In genomic region chr16:56864910-56865309, GRCh38 we compare ENCODE assay signal across 18 cellular contexts. TPM values are rescaled to one million over a fixed set of nuclear protein-coding genes. Genes with fewer than 3 reads are reported as not detected.
A peak's percentile ranks its signal among the peaks of the same experiment; 100 is the strongest.
DNase-seq lines count a peak whose midpoint lies in the region; ATAC-seq lines count a peak whose summit lies in the region.
"Had no signal": no experiment of that assay in that cellular context is flagged by ENCODE, and none has a peak within 500 bp of the region (broad histone marks: within the 10 kb centered on the region; RNA-seq: fewer than 3 reads in every experiment).

Gene SLC12A3 (plus strand): TSS chr16:56865207. CDS start chr16:56865236, 29 bp downstream.

- no peak for ATAC-seq in stimulated activated memory B cell treated with anti-CD40 and anti-IgM and Interleukin-4, amounts not matched to agents 10 μg/mL and 1 μg/mL and 100 μg/mL, for 72 hours

- H3K27ac Mint-ChIP-seq in activated CD4-positive, alpha-beta T cell treated with anti-CD3 and anti-CD28 coated beads, Interleukin-2, amount 10 ng/mL, durations not matched to agents 7 days and 5 days: peak within 1 kb of the TSS; percentile 55
- H3K27ac Mint-ChIP-seq in stimulated activated memory B cell treated with anti-CD40 and anti-IgM and Interleukin-4, amounts not matched to agents 10 μg/mL and 1 μg/mL and 100 μg/mL, for 72 hours: peak within 1 kb of the TSS; percentile 60
- H3K27ac Mint-ChIP-seq in activated T-cell treated with anti-CD3 and anti-CD28 coated beads, Interleukin-2, amount 50 U/mL, for 24 hours: no peak within 1 kb of the TSS
- H3K27ac Mint-ChIP-seq: HFFc6 had no signal

- H3K4me1 Mint-ChIP-seq in activated CD4-positive, alpha-beta T cell treated with anti-CD3 and anti-CD28 coated beads, Interleukin-2, amount 10 ng/mL, durations not matched to agents 7 days and 5 days: peaks cover 36% of the 10 kb centered on the region
- peaks cover 58% of the 10 kb centered on the region for H3K4me1 Mint-ChIP-seq in stimulated activated memory B cell treated with anti-CD40 and anti-IgM and Interleukin-4, amounts not matched to agents 10 μg/mL and 1 μg/mL and 100 μg/mL, for 72 hours
- peaks cover 17% of the 10 kb centered on the region for H3K4me1 Mint-ChIP-seq in activated T-cell treated with anti-CD3 and anti-CD28 coated beads, Interleukin-2, amount 50 U/mL, for 24 hours (ENCODE audit: low read depth)

- CTCF ChIA-PET in activated CD4-positive, alpha-beta T cell treated with anti-CD3 and anti-CD28 coated beads, Interleukin-2, amount 10 ng/mL, durations not matched to agents 7 days and 5 days (lab: Charles Lee): interaction anchor here (1.2 to 3.2 kb wide), 2 partner anchors 13 to 17 kb away, joined by 3 to 23 read pairs; no protein-coding TSS in a partner anchor

- POLR2A ChIA-PET in activated CD4-positive, alpha-beta T cell treated with anti-CD3 and anti-CD28 coated beads, Interleukin-2, amount 10 ng/mL, durations not matched to agents 7 days and 5 days (lab: Charles Lee): no interaction called here

- no peaks in the 10 kb centered on the region for H3K36me3 Mint-ChIP-seq in activated CD4-positive, alpha-beta T cell treated with anti-CD3 and anti-CD28 coated beads, Interleukin-2, amount 10 ng/mL, durations not matched to agents 7 days and 5 days (ENCODE audit: low read depth)
- H3K36me3 Mint-ChIP-seq in stimulated activated memory B cell treated with anti-CD40 and anti-IgM and Interleukin-4, amounts not matched to agents 10 μg/mL and 1 μg/mL and 100 μg/mL, for 72 hours: no peaks in the 10 kb centered on the region
- no peaks in the 10 kb centered on the region for H3K36me3 Mint-ChIP-seq in activated T-cell treated with anti-CD3 and anti-CD28 coated beads, Interleukin-2, amount 50 U/mL, for 24 hours (ENCODE audit: low read depth)

- H3K9me3 Mint-ChIP-seq in activated CD4-positive, alpha-beta T cell treated with anti-CD3 and anti-CD28 coated beads, Interleukin-2, amount 10 ng/mL, durations not matched to agents 7 days and 5 days: no peaks in the 10 kb centered on the region
- H3K9me3 Mint-ChIP-seq in stimulated activated memory B cell treated with anti-CD40 and anti-IgM and Interleukin-4, amounts not matched to agents 10 μg/mL and 1 μg/mL and 100 μg/mL, for 72 hours: no peaks in the 10 kb centered on the region
- H3K9me3 Mint-ChIP-seq in activated T-cell treated with anti-CD3 and anti-CD28 coated beads, Interleukin-2, amount 50 U/mL, for 24 hours: no peaks in the 10 kb centered on the region
- H3K9me3 Mint-ChIP-seq: HFFc6 had no signal

- no peak for DNase-seq in activated CD4-positive, alpha-beta T cell treated with anti-CD3 and anti-CD28 coated beads, Interleukin-2, amount 10 ng/mL, durations not matched to agents 7 days and 5 days
- DNase-seq in activated CD4-positive, alpha-beta T cell treated with anti-CD3 and anti-CD28 coated beads for 4 hours: no peak
- peak; percentile 11 for DNase-seq in OCI-M1 (lab: John Stamatoyannopoulos, UW)
- DNase-seq in left kidney (ENCODE audit: low read depth, low spot score): peak; percentile 14
- no peak for DNase-seq in activated T-cell treated with anti-CD3 and anti-CD28 coated beads, Interleukin-2, amount 50 U/mL, for 24 hours
- DNase-seq in NOMO-1 treated with dmso at 0.1 percent for 144 hours (lab: John Stamatoyannopoulos, UW; ENCODE audit: unreplicated experiment): no peak
- no peak for DNase-seq in DMS114 treated with DMSO at 0.1 percent for 48 hours (lab: John Stamatoyannopoulos, UW; ENCODE audit: unreplicated experiment)
- DNase-seq: DMS79 treated with DMSO at 0.1 percent for 48 hours, GDM1, GM23248, HFFc6, MM.1S, NCI-H1105, NCI-H1694 treated with DMSO at 0.1 percent for 48 hours, NCI-H446, NCI-H748 treated with DMSO at 0.1 percent for 48 hours, SHP77 treated with DMSO at 0.1 percent for 48 hours had no signal

- no peaks in the 10 kb centered on the region for H3K27me3 Mint-ChIP-seq in activated CD4-positive, alpha-beta T cell treated with anti-CD3 and anti-CD28 coated beads, Interleukin-2, amount 10 ng/mL, durations not matched to agents 7 days and 5 days
- H3K27me3 Mint-ChIP-seq in stimulated activated memory B cell treated with anti-CD40 and anti-IgM and Interleukin-4, amounts not matched to agents 10 μg/mL and 1 μg/mL and 100 μg/mL, for 72 hours: no peaks in the 10 kb centered on the region
- no peaks in the 10 kb centered on the region for H3K27me3 Mint-ChIP-seq in activated T-cell treated with anti-CD3 and anti-CD28 coated beads, Interleukin-2, amount 50 U/mL, for 24 hours

- no peak within 1 kb of the TSS for H3K4me3 Mint-ChIP-seq in activated CD4-positive, alpha-beta T cell treated with anti-CD3 and anti-CD28 coated beads, Interleukin-2, amount 10 ng/mL, durations not matched to agents 7 days and 5 days
- H3K4me3 Mint-ChIP-seq in stimulated activated memory B cell treated with anti-CD40 and anti-IgM and Interleukin-4, amounts not matched to agents 10 μg/mL and 1 μg/mL and 100 μg/mL, for 72 hours: no peak within 1 kb of the TSS
- no peak within 1 kb of the TSS for H3K4me3 Mint-ChIP-seq in activated T-cell treated with anti-CD3 and anti-CD28 coated beads, Interleukin-2, amount 50 U/mL, for 24 hours
- H3K4me3 Mint-ChIP-seq: HFFc6 had no signal

RNA-seq across cellular contexts. Expression of gene SLC12A3, which starts in this region (rescaled TPM):
- not detected for total RNA-seq in activated CD4-positive, alpha-beta T cell treated with anti-CD3 and anti-CD28 coated beads, Interleukin-2, amount 10 ng/mL, durations not matched to agents 7 days and 5 days
- total RNA-seq: GM23248, HFFc6 had no signal

Comparison
In these comparisons a context has a peak if more than half of its experiments do, and no peak if none do; other contexts are left out.
1. DNase-seq: peak in OCI-M1 (single experiment) and left kidney (single experiment); none in activated CD4-positive, alpha-beta T cell treated with anti-CD3 and anti-CD28 coated beads, Interleukin-2, amount 10 ng/mL, durations not matched to agents 7 days and 5 days (single experiment), activated CD4-positive, alpha-beta T cell treated with anti-CD3 and anti-CD28 coated beads for 4 hours (0 of 2), activated T-cell treated with anti-CD3 and anti-CD28 coated beads, Interleukin-2, amount 50 U/mL, for 24 hours (single experiment), NOMO-1 treated with dmso at 0.1 percent for 144 hours (single experiment) and DMS114 treated with DMSO at 0.1 percent for 48 hours (single experiment).